ENCODE assay signal across 10 cellular contexts in genomic region chr3:13018561-13019242, GRCh38. TPM values are rescaled to one million over a fixed set of nuclear protein-coding genes. Genes with fewer than 3 reads are reported as not detected.
A peak's percentile ranks its signal among the peaks of the same experiment; 100 is the strongest.
DNase-seq lines count a peak whose midpoint lies in the region; ATAC-seq and TF ChIP-seq lines count a peak whose summit lies in the region.
"Had no signal": no experiment of that assay in that cellular context is flagged by ENCODE, and none has a peak within 500 bp of the region (broad histone marks: within the 10 kb centered on the region; RNA-seq: fewer than 3 reads in every experiment).

No MANE protein-coding gene starts in this region.

- H3K4me1 ChIP-seq in ES-I3 (ENCODE audit: insufficient read depth, low read length), result peaks cover 44% of the 10 kb centered on the region
- H3K4me1 ChIP-seq in rectal smooth muscle tissue (ENCODE audit: control insufficient read depth, insufficient read depth, low read length), result peaks cover 2% of the 10 kb centered on the region

- peak overlapping the region; percentile 61 for H3K27ac ChIP-seq in WERI-Rb-1
- H3K27ac ChIP-seq in rectal smooth muscle tissue (ENCODE audit: low read depth, low read length), result no peak overlapping the region

- intact Hi-C loops in cardiac septum (cut with DNase I), result no loop called here

- H3K36me3 ChIP-seq in ES-I3 (ENCODE audit: insufficient read depth, low read length) (no peaks in the 10 kb centered on the region), WERI-Rb-1 (peaks cover 9% of the 10 kb centered on the region), rectal smooth muscle tissue (ENCODE audit: control insufficient read depth, insufficient read depth, low read length) (no peaks in the 10 kb centered on the region)

- DNase-seq in WERI-Rb-1 (no peak), cardiac septum (ENCODE audit: low spot score) (peak; percentile 67), DMS153 treated with DMSO at 0.1 percent for 48 hours (lab: John Stamatoyannopoulos, UW; ENCODE audit: unreplicated experiment) (no peak), NCI-H1048 (lab: John Stamatoyannopoulos, UW) (no peak)
- DNase-seq: activated CD8-positive, alpha-beta memory T cell treated with anti-CD3 and anti-CD28 coated beads for 24 hours; cortex of kidney had no signal

- ATAC-seq in HG03378 (IDR thresholded peaks at IDR 0.05; ENCODE audit: unreplicated experiment) (no peak), GM18870 (IDR thresholded peaks at IDR 0.05; ENCODE audit: unreplicated experiment) (no peak)

- no peaks in the 10 kb centered on the region for H3K9me3 ChIP-seq in ES-I3 (ENCODE audit: control insufficient read depth, insufficient read depth, low read length)
- H3K9me3 ChIP-seq in WERI-Rb-1 (ENCODE audit: severe bottlenecking), result no peaks in the 10 kb centered on the region

- no peak overlapping the region for H3K4me3 ChIP-seq in WERI-Rb-1 (ENCODE audit: low read depth, low read length)
- H3K4me3 ChIP-seq in rectal smooth muscle tissue (ENCODE audit: low read length), result peak overlapping the region; percentile 14

- TF ChIP-seq CTCF in WERI-Rb-1 (IDR thresholded peaks at IDR 0.05; ENCODE audit: low read depth, low read length), result no peak

- H3K9ac ChIP-seq in ES-I3 (ENCODE audit: low read depth, low read length) (peak overlapping the region; percentile 3; the same call in 1 of the 2 replicates), rectal smooth muscle tissue (ENCODE audit: low read length) (no peak overlapping the region)

- H3K27me3 ChIP-seq in WERI-Rb-1 (ENCODE audit: insufficient read depth, low read depth, severe bottlenecking), result no peaks in the 10 kb centered on the region
- no peaks in the 10 kb centered on the region for H3K27me3 ChIP-seq in rectal smooth muscle tissue (ENCODE audit: control insufficient read depth, insufficient read depth, low read length)

RNA-seq across cellular contexts. Expression of gene IQSEC1, which starts 54.5 kb away (rescaled TPM):
- total RNA-seq in cardiac septum, result 59.7 TPM
